Comparison of ENCODE assay signal across 10 cellular contexts in the genomic region with DNA sequence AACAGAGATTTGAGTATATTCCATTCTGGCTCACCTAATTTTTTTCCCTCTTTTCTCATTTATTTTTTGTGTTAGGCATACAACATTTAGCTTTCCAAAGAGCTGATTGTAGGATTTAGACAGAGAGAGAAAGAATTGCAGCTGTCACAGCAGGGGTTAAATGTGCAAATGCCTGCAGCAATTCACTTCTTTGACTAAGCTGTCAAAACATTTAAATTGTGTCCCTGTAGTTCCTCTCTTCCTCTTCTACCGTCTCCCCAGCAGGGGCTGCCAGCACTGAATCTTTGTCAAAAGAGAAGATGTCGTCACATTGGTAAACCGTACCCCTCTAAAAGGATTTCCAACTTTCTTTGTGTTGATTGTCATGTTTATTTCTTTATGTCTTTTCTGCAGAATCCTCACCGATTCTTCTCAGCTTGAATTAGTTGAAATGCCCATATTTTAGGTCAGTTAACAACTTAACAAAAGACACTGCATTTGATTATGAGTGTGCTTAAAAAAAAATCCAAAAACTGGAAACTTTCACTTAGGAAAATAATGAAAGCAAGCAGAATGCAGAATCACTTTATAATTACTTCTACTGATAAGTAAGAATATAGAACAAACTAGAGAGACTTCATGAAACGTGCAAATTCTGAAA.
A peak's percentile ranks its signal among the peaks of the same experiment; 100 is the strongest.
DNase-seq lines count a peak whose midpoint lies in the region; ATAC-seq, FAIRE-seq and TF ChIP-seq lines count a peak whose summit lies in the region.
"Had no signal": no experiment of that assay in that cellular context is flagged by ENCODE, and none has a peak within 500 bp of the region (broad histone marks: within the 10 kb centered on the region; RNA-seq: fewer than 3 reads in every experiment).

No MANE protein-coding gene starts in this region.

- no peaks in the 10 kb centered on the region for H3K27me3 ChIP-seq in ectodermal cell (ENCODE audit: control insufficient read depth, insufficient read depth, low read length, poor library complexity, severe bottlenecking)
- H3K27me3 ChIP-seq in neuron (ENCODE audit: insufficient read depth, low read length) = no peaks in the 10 kb centered on the region
- H3K27me3 ChIP-seq: Peyer's patch had no signal

- TF ChIP-seq POLR2A in H54 (IDR thresholded peaks at IDR 0.05; ENCODE audit: low read depth, low read length) = no peak

- 0% methylated on average over 3 to 4 of the region's 5 CpGs for WGBS in ectodermal cell, 2 experiments

- DNase-seq in H54 (ENCODE audit: insufficient read length, low spot score) (peak; percentile 2), NCI-H345 (lab: John Stamatoyannopoulos, UW) (peak; percentile 26), left lobe of liver (ENCODE audit: low spot score) (no peak), NCI-H2107 treated with DMSO at 0.1 percent for 48 hours (lab: John Stamatoyannopoulos, UW; ENCODE audit: unreplicated experiment) (no peak)
- DNase-seq: Peyer's patch; stimulated activated CD4-positive, alpha-beta T cell treated with anti-CD3 and anti-CD28 coated beads, Interleukin-2, amount 100 ng/mL, for 48 hours had no signal

- H3K36me3 ChIP-seq in ectodermal cell (ENCODE audit: control insufficient read depth, insufficient read depth, low read length) = peaks cover 5% of the 10 kb centered on the region
- no peaks in the 10 kb centered on the region for H3K36me3 ChIP-seq in neuron (ENCODE audit: insufficient read depth, low read length)
- H3K36me3 ChIP-seq: Peyer's patch had no signal

- peak; percentile 81 for FAIRE-seq in H54 (lab: Jason Lieb, UNC)

- no peaks in the 10 kb centered on the region for H3K9me3 ChIP-seq in ectodermal cell (ENCODE audit: control insufficient read depth, low read length)
- H3K9me3 ChIP-seq in neuron (ENCODE audit: low read length) = peaks cover 3% of the 10 kb centered on the region
- H3K9me3 ChIP-seq: Peyer's patch had no signal

- peak overlapping the region; percentile 94 for H3K27ac ChIP-seq in ectodermal cell (ENCODE audit: insufficient read depth, low read depth, low read length, poor library complexity, severe bottlenecking)
- H3K27ac ChIP-seq: Peyer's patch had no signal

- ATAC-seq in left lobe of liver (no peak), GM19455 (IDR thresholded peaks at IDR 0.05; ENCODE audit: unreplicated experiment) (no peak), HG03097 (IDR thresholded peaks at IDR 0.05; ENCODE audit: low FRiP score, unreplicated experiment) (no peak)

- peaks cover 42% of the 10 kb centered on the region for H3K4me1 ChIP-seq in ectodermal cell (ENCODE audit: control insufficient read depth, insufficient read depth, low read length)
- H3K4me1 ChIP-seq in neuron (ENCODE audit: insufficient read depth, low read length) = peaks cover 60% of the 10 kb centered on the region
- H3K4me1 ChIP-seq: Peyer's patch had no signal

- no peak overlapping the region for H3K4me3 ChIP-seq in ectodermal cell (ENCODE audit: insufficient read depth, low read depth, low read length)
- H3K4me3 ChIP-seq in neuron (ENCODE audit: low read length) = peak overlapping the region; percentile 19
- H3K4me3 ChIP-seq: Peyer's patch had no signal

- H2AFZ ChIP-seq in neuron (ENCODE audit: low read depth, low read length) = no peak overlapping the region

Comparison
In these comparisons a context has a peak if more than half of its experiments do, and no peak if none do; other contexts are left out.
1. DNase-seq: peak in H54 (single experiment) and NCI-H345 (single experiment); none in left lobe of liver (single experiment) and NCI-H2107 treated with DMSO at 0.1 percent for 48 hours (single experiment).